Comparison of ENCODE assay signal across 21 cellular contexts in genomic region chrX:128287693-128288092, GRCh38.
"Had no signal": no experiment of that assay in that cellular context is flagged by ENCODE, and none has a peak within 500 bp of the region (broad histone marks: within the 10 kb centered on the region; RNA-seq: fewer than 3 reads in every experiment).

No MANE protein-coding gene starts in this region.

- DNase-seq: effector memory CD4-positive, alpha-beta T cell; esophagus squamous epithelium; head of caudate nucleus; hippocampal formation; left colon; left ventricle myocardium superior; mesendoderm; naive thymus-derived CD4-positive, alpha-beta T cell; nephron progenitor cell; psoas muscle; retina; right lobe of liver; stimulated activated CD4-positive, alpha-beta T cell treated with anti-CD3 and anti-CD28 coated beads, Interleukin-4, amount 100 ng/mL, for 1 hour; stimulated activated CD8-positive, alpha-beta memory T cell treated with anti-CD3 and anti-CD28 coated beads, Interleukin-4, amount 100 ng/mL, for 48 hours; testis; upper lobe of right lung had no signal

- H3K9me3 Mint-ChIP-seq: stimulated activated memory B cell treated with anti-CD40 and anti-IgM and Interleukin-4, amounts not matched to agents 10 μg/mL and 1 μg/mL and 100 μg/mL, for 72 hours; stimulated activated naive CD8-positive, alpha-beta T cell treated with anti-CD3 and anti-CD28 coated beads, Interleukin-15, Interleukin-2, amounts not matched to agents 100 ng/mL and 50 ng/mL, for 24 hours had no signal

- H3K36me3 Mint-ChIP-seq: naive thymus-derived CD4-positive, alpha-beta T cell; stimulated activated memory B cell treated with anti-CD40 and anti-IgM and Interleukin-4, amounts not matched to agents 10 μg/mL and 1 μg/mL and 100 μg/mL, for 72 hours had no signal

- H3K4me3 ChIP-seq: esophagus squamous epithelium, lung, psoas muscle, right lobe of liver, testis, tibial nerve, upper lobe of right lung had no signal

- H3K4me3 Mint-ChIP-seq: naive thymus-derived CD4-positive, alpha-beta T cell; nephron progenitor cell; stimulated activated memory B cell treated with anti-CD40 and anti-IgM and Interleukin-4, amounts not matched to agents 10 μg/mL and 1 μg/mL and 100 μg/mL, for 72 hours; stimulated activated naive CD8-positive, alpha-beta T cell treated with anti-CD3 and anti-CD28 coated beads, Interleukin-15, Interleukin-2, amounts not matched to agents 100 ng/mL and 50 ng/mL, for 24 hours had no signal

- H3K27ac Mint-ChIP-seq: naive thymus-derived CD4-positive, alpha-beta T cell; nephron progenitor cell; stimulated activated memory B cell treated with anti-CD40 and anti-IgM and Interleukin-4, amounts not matched to agents 10 μg/mL and 1 μg/mL and 100 μg/mL, for 72 hours; stimulated activated naive CD8-positive, alpha-beta T cell treated with anti-CD3 and anti-CD28 coated beads, Interleukin-15, Interleukin-2, amounts not matched to agents 100 ng/mL and 50 ng/mL, for 24 hours had no signal

- H3K4me1 Mint-ChIP-seq: naive thymus-derived CD4-positive, alpha-beta T cell; nephron progenitor cell; stimulated activated memory B cell treated with anti-CD40 and anti-IgM and Interleukin-4, amounts not matched to agents 10 μg/mL and 1 μg/mL and 100 μg/mL, for 72 hours had no signal

- ATAC-seq: foreskin keratinocyte; left colon; left ventricle myocardium superior; naive thymus-derived CD4-positive, alpha-beta T cell; psoas muscle; right lobe of liver; stimulated activated memory B cell treated with anti-CD40 and anti-IgM and Interleukin-4, amounts not matched to agents 10 μg/mL and 1 μg/mL and 100 μg/mL, for 72 hours; upper lobe of right lung had no signal
